In genomic region chr7:4406288-4407058, GRCh38 we compare ENCODE assay signal across 27 cellular contexts.
DNase-seq lines count a peak whose midpoint lies in the region; ATAC-seq, FAIRE-seq and TF ChIP-seq lines count a peak whose summit lies in the region.
"Had no signal": no experiment of that assay in that cellular context is flagged by ENCODE, and none has a peak within 500 bp of the region (broad histone marks: within the 10 kb centered on the region; RNA-seq: fewer than 3 reads in every experiment).

No MANE protein-coding gene starts in this region.

- peak; percentile 69 for ATAC-seq in Panc1
- no peak for ATAC-seq in foreskin keratinocyte
- ATAC-seq in upper lobe of left lung (ENCODE audit: low FRiP score in 2 of 2) = no peak
- ATAC-seq: activated CD8-positive, alpha-beta memory T cell treated with anti-CD3 and anti-CD28 coated beads, Interleukin-2, amount 10 ng/mL, durations not matched to agents 7 days and 5 days; activated naive CD8-positive, alpha-beta T cell treated with anti-CD3 and anti-CD28 coated beads, Interleukin-2, amount 50 U/mL, for 24 hours; gastroesophageal sphincter; HCT116; Right ventricle myocardium inferior; stimulated activated memory B cell treated with anti-CD40 and anti-IgM and Interleukin-4, amounts not matched to agents 10 μg/mL and 1 μg/mL and 100 μg/mL, for 72 hours had no signal

- no peaks in the 10 kb centered on the region for H3K9me3 ChIP-seq in Panc1 (ENCODE audit: control insufficient read depth, insufficient read depth, low read depth, low read length)
- H3K9me3 ChIP-seq in upper lobe of left lung = peaks cover 0 to 10% (median 0%) of the 10 kb centered on the region in 4 donors

- in situ Hi-C loops in Panc1 (cut with HindIII; ENCODE audit: low pct_unique_long_range_greater_than_20kb, low sequenced_read_pairs) = no loop called here

- no peak for FAIRE-seq in GM19239 (lab: Jason Lieb, UNC)

- TF ChIP-seq CTCF in Panc1 (IDR thresholded peaks at IDR 0.05) (no peak; the same call in none of the 2 replicates), foreskin keratinocyte (conservative IDR thresholded peaks at IDR 0.05) (no peak), upper lobe of left lung (IDR thresholded peaks at IDR 0.05) (no peak)

- 82 to 83% methylated on average over 7 of the region's 7 CpGs for WGBS in upper lobe of left lung, 2 donors

- no peak overlapping the region for H3K27ac ChIP-seq in Panc1 (ENCODE audit: low read length)
- no peak overlapping the region for H3K27ac ChIP-seq in foreskin keratinocyte
- no peak overlapping the region for H3K27ac ChIP-seq in upper lobe of left lung
- H3K27ac ChIP-seq: gastroesophageal sphincter, sigmoid colon had no signal

- CTCF ChIA-PET in Panc1 (lab: Charles Lee) = no interaction called here

- no peaks in the 10 kb centered on the region for H3K36me3 ChIP-seq in Panc1 (ENCODE audit: control insufficient read depth, insufficient read depth, low read length)
- no peaks in the 10 kb centered on the region for H3K36me3 ChIP-seq in upper lobe of left lung
- H3K36me3 ChIP-seq: gastroesophageal sphincter, sigmoid colon had no signal

- H3K4me1 ChIP-seq in Panc1 (ENCODE audit: control insufficient read depth, insufficient read depth, low read length) (no peaks in the 10 kb centered on the region), foreskin keratinocyte (no peaks in the 10 kb centered on the region), upper lobe of left lung (no peaks in the 10 kb centered on the region)
- H3K4me1 ChIP-seq: gastroesophageal sphincter, sigmoid colon had no signal

- H3K27me3 ChIP-seq in Panc1 (ENCODE audit: control insufficient read depth, insufficient read depth, low read length) = peaks cover 18% of the 10 kb centered on the region
- no peaks in the 10 kb centered on the region for H3K27me3 ChIP-seq in foreskin keratinocyte
- no peaks in the 10 kb centered on the region for H3K27me3 ChIP-seq in upper lobe of left lung
- H3K27me3 ChIP-seq: sigmoid colon had no signal

- no TSS peak for BruUV-seq in Panc1 (replicated peaks; lab: Mats Ljungman, UMichigan)

- intact Hi-C loops in Panc1 (cut with micrococcal nuclease; ENCODE audit: unreplicated experiment) = no loop called here

- TF ChIP-seq POLR2A in upper lobe of left lung (IDR thresholded peaks at IDR 0.05) = no peak

- DNase-seq in ELF-1 (ENCODE audit: low read depth, low spot score) (peak; percentile 10), HT-29 (ENCODE audit: low spot score) (peak; percentile 9), Panc1 (ENCODE audit: low read depth, low spot score) (no peak), foreskin keratinocyte (peak; percentile 5 to 13), hippocampal formation (lab: John Stamatoyannopoulos, UW) (no peak), upper lobe of left lung (no peak), GM19239 (ENCODE audit: insufficient read length, low spot score) (no peak)
- DNase-seq: activated CD4-positive, alpha-beta T cell treated with anti-CD3 and anti-CD28 coated beads, Interleukin-2, amount 10 ng/mL, durations not matched to agents 7 days and 5 days; activated CD8-positive, alpha-beta memory T cell treated with anti-CD3 and anti-CD28 coated beads, Interleukin-2, amount 10 ng/mL, durations not matched to agents 7 days and 5 days; activated naive CD8-positive, alpha-beta T cell treated with anti-CD3 and anti-CD28 coated beads, Interleukin-2, amount 50 U/mL, for 24 hours; activated T-cell treated with anti-CD3 and anti-CD28 coated beads, Interleukin-2, amount 50 U/mL, for 48 hours; Calu3; central memory CD4-positive, alpha-beta T cell; EL; hypothalamus; mesenchymal stem cell; NCI-H1105; NCI-H187 treated with DMSO at 0.1 percent for 48 hours; NCI-H226; OCI-M1; sigmoid colon; stimulated activated CD4-positive, alpha-beta T cell treated with anti-CD3 and anti-CD28 coated beads, Interleukin-4, amount 100 ng/mL, for 4 hours; T1000 had no signal

- no peak for TF ChIP-seq EP300 in upper lobe of left lung (IDR thresholded peaks at IDR 0.05)

- POLR2A ChIA-PET in Panc1 (lab: Charles Lee) = no interaction called here

- H3K4me3 ChIP-seq in Panc1 (ENCODE audit: low read depth in 2 of 2, low read length in 2 of 2) (no peak overlapping the region), upper lobe of left lung (no peak overlapping the region)
- H3K4me3 ChIP-seq: gastroesophageal sphincter, sigmoid colon had no signal

Comparison
In these comparisons a context has a peak if more than half of its experiments do, and no peak if none do; other contexts are left out.
1. DNase-seq: peak in ELF-1 (single experiment), HT-29 (single experiment) and foreskin keratinocyte (2 of 2); none in Panc1 (single experiment), hippocampal formation (0 of 2), upper lobe of left lung (0 of 2) and GM19239 (single experiment).